In genomic region chr2:224584768-224585204, GRCh38 we compare ENCODE assay signal across 8 cellular contexts. TPM values are rescaled to one million over a fixed set of nuclear protein-coding genes. Genes with fewer than 3 reads are reported as not detected.
DNase-seq lines count a peak whose midpoint lies in the region; ATAC-seq lines count a peak whose summit lies in the region.

No MANE protein-coding gene starts in this region.

- intact Hi-C loops in CD4-positive, alpha-beta memory T cell (cut with micrococcal nuclease): loop anchor here (1.0 to 5.0 kb wide), 4 partner anchors 9 to 1927 kb away; partner anchors contain the start of genes FARSB and MRPL44

- no peaks in the 10 kb centered on the region for H3K9me3 Mint-ChIP-seq in CD4-positive, alpha-beta memory T cell

- peaks cover 8 to 22% of the 10 kb centered on the region in 2 donors for H3K36me3 Mint-ChIP-seq in CD4-positive, alpha-beta memory T cell

- H3K36me3 ChIP-seq in CD4-positive, alpha-beta memory T cell (ENCODE audit: insufficient read depth, low read length): no peaks in the 10 kb centered on the region
- no peaks in the 10 kb centered on the region for H3K36me3 ChIP-seq in iPS DF 6.9 (ENCODE audit: control insufficient read depth, insufficient read depth, low read length)

- DNase-seq in CD4-positive, alpha-beta memory T cell: peak; percentile 59 to 69 (median 67)
- DNase-seq in T-helper 1 cell: peak; percentile 31 to 66 (median 49)
- DNase-seq in amniotic epithelial cell (ENCODE audit: low read depth): peak; percentile 26
- DNase-seq in iPS DF 6.9 (ENCODE audit: low read depth, low spot score): no peak
- DNase-seq in dedifferentiated amniotic fluid mesenchymal stem cell (ENCODE audit: extremely low spot score): no peak

- H3K27ac ChIP-seq in CD4-positive, alpha-beta memory T cell (ENCODE audit: low read depth, low read length): peak overlapping the region; percentile 75
- H3K27ac ChIP-seq in iPS DF 6.9 (ENCODE audit: low read length): no peak overlapping the region
- H3K27ac ChIP-seq in skin epidermis: peak overlapping the region; percentile 72 to 97 (median 93)

- ATAC-seq in GM19324 (IDR thresholded peaks at IDR 0.05; ENCODE audit: low FRiP score, unreplicated experiment) (peak; percentile 34), HG03378 (IDR thresholded peaks at IDR 0.05; ENCODE audit: unreplicated experiment) (peak; percentile 27)

- WGBS in iPS DF 6.9 (ENCODE audit: insufficient coverage, insufficient read length): no CpG with 5 or more reads among the region's 67 CpGs

- peak overlapping the region; percentile 83 to 91 (median 89) for H3K4me3 Mint-ChIP-seq in CD4-positive, alpha-beta memory T cell

- POLR2A ChIA-PET in CD4-positive, alpha-beta memory T cell (lab: Charles Lee; ENCODE audit: partially characterized antibody): interaction anchor here (0.9 to 3.4 kb wide), 15 partner anchors 9 to 91 kb away, joined by 3 to 30 read pairs (median 3); no protein-coding TSS in a partner anchor

- no peaks in the 10 kb centered on the region for H3K9me3 ChIP-seq in CD4-positive, alpha-beta memory T cell (ENCODE audit: control insufficient read depth in 1 of 2, low read length in 2 of 2)
- no peaks in the 10 kb centered on the region for H3K9me3 ChIP-seq in iPS DF 6.9 (ENCODE audit: control insufficient read depth, insufficient read depth, low read length)

- CTCF ChIA-PET in CD4-positive, alpha-beta memory T cell (lab: Charles Lee; ENCODE audit: partially characterized antibody): no interaction called here

- H3K27ac Mint-ChIP-seq in CD4-positive, alpha-beta memory T cell: peak overlapping the region; percentile 82 to 95 (median 94)

- no peaks in the 10 kb centered on the region for H3K27me3 Mint-ChIP-seq in CD4-positive, alpha-beta memory T cell

- H3K4me1 ChIP-seq in CD4-positive, alpha-beta memory T cell (ENCODE audit: insufficient read depth, low read length): peaks cover 50% of the 10 kb centered on the region
- no peaks in the 10 kb centered on the region; the same call in 1 of the 2 replicates for H3K4me1 ChIP-seq in iPS DF 6.9 (ENCODE audit: control insufficient read depth, insufficient read depth, low read length)

- peaks cover 25 to 55% (median 43%) of the 10 kb centered on the region in 4 donors for H3K4me1 Mint-ChIP-seq in CD4-positive, alpha-beta memory T cell

- H3K27me3 ChIP-seq in CD4-positive, alpha-beta memory T cell (ENCODE audit: insufficient read depth, low read length): no peaks in the 10 kb centered on the region
- no peaks in the 10 kb centered on the region for H3K27me3 ChIP-seq in iPS DF 6.9 (ENCODE audit: control insufficient read depth, insufficient read depth, low read length)

- H3K4me3 ChIP-seq in CD4-positive, alpha-beta memory T cell (ENCODE audit: low read length in 2 of 2): peak overlapping the region in 1 of 2 donors; percentile 93
- peak overlapping the region; percentile 91 for H3K4me3 ChIP-seq in iPS DF 6.9 (ENCODE audit: low read length)
- peak overlapping the region; percentile 60 to 84 (median 74) for H3K4me3 ChIP-seq in skin epidermis

RNA-seq across cellular contexts. Expression of gene CUL3, which starts 0.4 kb away (rescaled TPM):
- total RNA-seq in CD4-positive, alpha-beta memory T cell: 10 to 100 TPM; 83.4 to 85.3 TPM
- 10 to 100 TPM; 12.4 to 63.2 TPM for polyA plus RNA-seq in CD4-positive, alpha-beta memory T cell

Comparison
In these comparisons a context has a peak if more than half of its experiments do, and no peak if none do; other contexts are left out.
1. DNase-seq: peak in CD4-positive, alpha-beta memory T cell (5 of 5), T-helper 1 cell (5 of 5) and amniotic epithelial cell (single experiment); none in iPS DF 6.9 (single experiment) and dedifferentiated amniotic fluid mesenchymal stem cell (single experiment).